In genomic region chr14:65255029-65255545, GRCh38 we compare ENCODE assay signal across 1 cellular context.
TF ChIP-seq lines count a peak whose summit lies in the region.

No MANE protein-coding gene starts in this region.

TF ChIP-seq in HepG2, 621 proteins besides CTCF, POLR2A, EP300 and RAD21 (continued from another document and continues in another):
- 0 out of 2 replicates have a peak, but pooled peaks have one; percentile 7 for TF ChIP-seq ZNF644 (CRISPR knock-in tag; IDR thresholded peaks at IDR 0.05; ENCODE audit: low read depth)
- no peak for TF ChIP-seq POGK (CRISPR knock-in tag; conservative IDR thresholded peaks at IDR 0.05)
- TF ChIP-seq CSRNP1 (CRISPR knock-in tag; IDR thresholded peaks at IDR 0.05): no peak
- no peak for TF ChIP-seq ZNF282 (IDR thresholded peaks at IDR 0.05; ENCODE audit: partially characterized antibody)
- peak; percentile 32; the same call in 1 of the 2 replicates for TF ChIP-seq ETV5 (CRISPR knock-in tag; IDR thresholded peaks at IDR 0.05; ENCODE audit: borderline replicate concordance)
- TF ChIP-seq, protein P1, sequence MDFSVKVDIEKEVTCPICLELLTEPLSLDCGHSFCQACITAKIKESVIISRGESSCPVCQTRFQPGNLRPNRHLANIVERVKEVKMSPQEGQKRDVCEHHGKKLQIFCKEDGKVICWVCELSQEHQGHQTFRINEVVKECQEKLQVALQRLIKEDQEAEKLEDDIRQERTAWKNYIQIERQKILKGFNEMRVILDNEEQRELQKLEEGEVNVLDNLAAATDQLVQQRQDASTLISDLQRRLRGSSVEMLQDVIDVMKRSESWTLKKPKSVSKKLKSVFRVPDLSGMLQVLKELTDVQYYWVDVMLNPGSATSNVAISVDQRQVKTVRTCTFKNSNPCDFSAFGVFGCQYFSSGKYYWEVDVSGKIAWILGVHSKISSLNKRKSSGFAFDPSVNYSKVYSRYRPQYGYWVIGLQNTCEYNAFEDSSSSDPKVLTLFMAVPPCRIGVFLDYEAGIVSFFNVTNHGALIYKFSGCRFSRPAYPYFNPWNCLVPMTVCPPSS (IDR thresholded peaks at IDR 0.05): no peak
- TF ChIP-seq MXD3 (CRISPR knock-in tag; IDR thresholded peaks at IDR 0.05): no peak
- TF ChIP-seq NR2F6 (IDR thresholded peaks at IDR 0.05): 0 out of 2 replicates have a peak, but pooled peaks have one; percentile 15
- TF ChIP-seq NR2F6 (CRISPR knock-in tag; IDR thresholded peaks at IDR 0.05): no peak
- no peak for TF ChIP-seq RBM22 (optimal IDR thresholded peaks at IDR 0.05; ENCODE audit: low read length)
- no peak for TF ChIP-seq TCF12 (IDR thresholded peaks at IDR 0.05)
- TF ChIP-seq TCF12 (CRISPR knock-in tag; IDR thresholded peaks at IDR 0.05): no peak
- no peak for TF ChIP-seq ZNF577 (CRISPR knock-in tag; IDR thresholded peaks at IDR 0.05; ENCODE audit: borderline replicate concordance, low read depth)
- TF ChIP-seq MAFF (IDR thresholded peaks at IDR 0.05; ENCODE audit: low read depth, low read length): peak; percentile 62
- peak; percentile 72; the same call in 1 of the 2 replicates for TF ChIP-seq FOSL1 (CRISPR knock-in tag; IDR thresholded peaks at IDR 0.05; ENCODE audit: borderline replicate concordance)
- TF ChIP-seq PCBP1 (IDR thresholded peaks at IDR 0.05; ENCODE audit: borderline replicate concordance, low read depth, low read length): no peak
- TF ChIP-seq, protein P2, sequence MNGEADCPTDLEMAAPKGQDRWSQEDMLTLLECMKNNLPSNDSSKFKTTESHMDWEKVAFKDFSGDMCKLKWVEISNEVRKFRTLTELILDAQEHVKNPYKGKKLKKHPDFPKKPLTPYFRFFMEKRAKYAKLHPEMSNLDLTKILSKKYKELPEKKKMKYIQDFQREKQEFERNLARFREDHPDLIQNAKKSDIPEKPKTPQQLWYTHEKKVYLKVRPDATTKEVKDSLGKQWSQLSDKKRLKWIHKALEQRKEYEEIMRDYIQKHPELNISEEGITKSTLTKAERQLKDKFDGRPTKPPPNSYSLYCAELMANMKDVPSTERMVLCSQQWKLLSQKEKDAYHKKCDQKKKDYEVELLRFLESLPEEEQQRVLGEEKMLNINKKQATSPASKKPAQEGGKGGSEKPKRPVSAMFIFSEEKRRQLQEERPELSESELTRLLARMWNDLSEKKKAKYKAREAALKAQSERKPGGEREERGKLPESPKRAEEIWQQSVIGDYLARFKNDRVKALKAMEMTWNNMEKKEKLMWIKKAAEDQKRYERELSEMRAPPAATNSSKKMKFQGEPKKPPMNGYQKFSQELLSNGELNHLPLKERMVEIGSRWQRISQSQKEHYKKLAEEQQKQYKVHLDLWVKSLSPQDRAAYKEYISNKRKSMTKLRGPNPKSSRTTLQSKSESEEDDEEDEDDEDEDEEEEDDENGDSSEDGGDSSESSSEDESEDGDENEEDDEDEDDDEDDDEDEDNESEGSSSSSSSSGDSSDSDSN (CRISPR knock-in tag; IDR thresholded peaks at IDR 0.05): 0 out of 2 replicates have a peak, but pooled peaks have one; percentile 25
- TF ChIP-seq, protein P3, sequence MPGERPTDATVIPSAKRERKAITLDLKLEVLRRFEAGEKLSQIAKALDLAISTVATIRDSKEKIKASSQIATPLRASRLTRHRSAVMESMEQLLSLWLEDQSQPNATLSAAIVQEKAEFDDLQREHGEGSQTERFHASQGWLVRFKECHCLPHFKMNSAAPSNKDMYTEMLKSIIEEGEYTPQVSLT (CRISPR knock-in tag; IDR thresholded peaks at IDR 0.05; ENCODE audit: borderline replicate concordance, low read depth): no peak
- TF ChIP-seq ZNF460 (CRISPR knock-in tag; IDR thresholded peaks at IDR 0.05; ENCODE audit: borderline replicate concordance): no peak
- TF ChIP-seq NFE2 (CRISPR knock-in tag; IDR thresholded peaks at IDR 0.05): peak; percentile 74
- TF ChIP-seq JUN (CRISPR knock-in tag; IDR thresholded peaks at IDR 0.05): 0 out of 2 replicates have a peak, but pooled peaks have one; percentile 26
- TF ChIP-seq JUND (CRISPR knock-in tag; IDR thresholded peaks at IDR 0.05): peak; percentile 55; the same call in 1 of the 2 replicates
- peak; percentile 73 for TF ChIP-seq PAXIP1 (CRISPR knock-in tag; conservative IDR thresholded peaks at IDR 0.05)
- TF ChIP-seq, protein P4, sequence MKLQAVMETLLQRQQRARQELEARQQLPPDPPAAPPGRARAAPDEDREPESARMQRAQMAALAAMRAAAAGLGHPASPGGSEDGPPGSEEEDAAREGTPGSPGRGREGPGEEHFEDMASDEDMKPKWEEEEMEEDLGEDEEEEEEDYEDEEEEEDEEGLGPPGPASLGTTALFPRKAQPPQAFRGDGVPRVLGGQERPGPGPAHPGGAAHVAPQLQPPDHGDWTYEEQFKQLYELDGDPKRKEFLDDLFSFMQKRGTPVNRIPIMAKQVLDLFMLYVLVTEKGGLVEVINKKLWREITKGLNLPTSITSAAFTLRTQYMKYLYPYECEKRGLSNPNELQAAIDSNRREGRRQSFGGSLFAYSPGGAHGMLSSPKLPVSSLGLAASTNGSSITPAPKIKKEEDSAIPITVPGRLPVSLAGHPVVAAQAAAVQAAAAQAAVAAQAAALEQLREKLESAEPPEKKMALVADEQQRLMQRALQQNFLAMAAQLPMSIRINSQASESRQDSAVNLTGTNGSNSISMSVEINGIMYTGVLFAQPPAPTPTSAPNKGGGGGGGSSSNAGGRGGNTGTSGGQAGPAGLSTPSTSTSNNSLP (IDR thresholded peaks at IDR 0.05; ENCODE audit: low read depth, low read length): 0 out of 2 replicates have a peak, but pooled peaks have one; percentile 34
- no peak for TF ChIP-seq REPIN1 (CRISPR knock-in tag; IDR thresholded peaks at IDR 0.05; ENCODE audit: borderline replicate concordance, low read depth)
- peak; percentile 75 for TF ChIP-seq ARID5B (CRISPR knock-in tag; IDR thresholded peaks at IDR 0.05)
- TF ChIP-seq, protein P5, sequence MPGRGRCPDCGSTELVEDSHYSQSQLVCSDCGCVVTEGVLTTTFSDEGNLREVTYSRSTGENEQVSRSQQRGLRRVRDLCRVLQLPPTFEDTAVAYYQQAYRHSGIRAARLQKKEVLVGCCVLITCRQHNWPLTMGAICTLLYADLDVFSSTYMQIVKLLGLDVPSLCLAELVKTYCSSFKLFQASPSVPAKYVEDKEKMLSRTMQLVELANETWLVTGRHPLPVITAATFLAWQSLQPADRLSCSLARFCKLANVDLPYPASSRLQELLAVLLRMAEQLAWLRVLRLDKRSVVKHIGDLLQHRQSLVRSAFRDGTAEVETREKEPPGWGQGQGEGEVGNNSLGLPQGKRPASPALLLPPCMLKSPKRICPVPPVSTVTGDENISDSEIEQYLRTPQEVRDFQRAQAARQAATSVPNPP (CRISPR knock-in tag; IDR thresholded peaks at IDR 0.05): no peak
